Comparison of ENCODE assay signal across 11 cellular contexts in the genomic region with DNA sequence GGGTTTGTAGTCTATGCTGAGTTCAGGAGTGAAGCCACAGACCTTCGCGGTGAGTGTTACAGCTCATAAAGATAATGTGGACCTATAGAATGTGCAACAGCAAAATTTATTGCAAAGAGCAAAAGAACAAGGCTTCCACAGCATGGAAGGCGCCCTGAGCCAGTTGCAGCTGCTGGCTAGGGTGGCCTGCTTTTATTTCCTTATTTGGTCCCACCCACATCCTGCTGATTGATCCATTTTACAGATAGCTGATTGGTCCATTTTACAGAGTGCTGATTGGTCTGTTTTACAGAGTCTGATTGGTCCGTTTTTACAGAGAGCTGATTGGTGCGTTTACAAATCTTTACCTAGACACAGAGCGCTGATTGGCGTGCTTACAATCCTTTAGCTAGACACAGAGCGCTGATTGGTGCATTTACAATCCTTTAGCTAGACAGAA. TPM values are rescaled to one million over a fixed set of nuclear protein-coding genes. Genes with fewer than 3 reads are reported as not detected.
DNase-seq lines count a peak whose midpoint lies in the region; ATAC-seq, FAIRE-seq and TF ChIP-seq lines count a peak whose summit lies in the region.
"Had no signal": no experiment of that assay in that cellular context is flagged by ENCODE, and none has a peak within 500 bp of the region (broad histone marks: within the 10 kb centered on the region; RNA-seq: fewer than 3 reads in every experiment).

No MANE protein-coding gene starts in this region.

- H3K36me3 ChIP-seq in A673 (ENCODE audit: insufficient read depth, low read length, poor library complexity, severe bottlenecking) (peaks cover under 1% of the 10 kb centered on the region), OCI-LY7 (ENCODE audit: insufficient read depth, low read length) (peaks cover 46% of the 10 kb centered on the region), endothelial cell of umbilical vein (ENCODE audit: control insufficient read depth in 2 of 2, extremely low read depth in 1 of 2, insufficient read depth in 2 of 2, low read length in 2 of 2) (peaks cover 0 to 2% of the 10 kb centered on the region in 2 experiments), aorta (ENCODE audit: control insufficient read depth in 1 of 2, insufficient read depth in 2 of 2, low read length in 1 of 2) (no peaks in the 10 kb centered on the region), MG63 (peaks cover 9% of the 10 kb centered on the region)

- no peaks in the 10 kb centered on the region for H3K9me1 ChIP-seq in endothelial cell of umbilical vein (replicated peaks; ENCODE audit: control insufficient read depth, extremely low read depth, insufficient read depth, low read length)

- peak; percentile 31 for FAIRE-seq in endothelial cell of umbilical vein (lab: Jason Lieb, UNC)

- H3K4me2 ChIP-seq in OCI-LY7 (ENCODE audit: low read length) (no peak overlapping the region), endothelial cell of umbilical vein (ENCODE audit: insufficient read depth, low read length) (no peak overlapping the region)

- intact Hi-C loops in A673 (cut with micrococcal nuclease; ENCODE audit: unreplicated experiment) (no loop called here), OCI-LY7 (cut with micrococcal nuclease; ENCODE audit: unreplicated experiment) (loop anchor here (10.0 kb wide), 1 partner anchor 166 kb away; a partner anchor contains a TSS), endothelial cell of umbilical vein (cut with micrococcal nuclease) (no loop called here), aorta (cut with DNase I) (no loop called here)

- no peak overlapping the region for H3K9ac ChIP-seq in endothelial cell of umbilical vein (replicated peaks; ENCODE audit: extremely low read depth, insufficient read depth, low read length)

- H3K27ac ChIP-seq in A673 (ENCODE audit: low read depth, low read length, poor library complexity, severe bottlenecking), result no peak overlapping the region
- H3K27ac ChIP-seq in OCI-LY7 (ENCODE audit: low read depth, low read length, poor library complexity, severe bottlenecking), result peak overlapping the region; percentile 24
- H3K27ac ChIP-seq in endothelial cell of umbilical vein (ENCODE audit: insufficient read depth, low read depth, low read length), result no peak overlapping the region
- no peak overlapping the region for H3K27ac ChIP-seq in aorta (ENCODE audit: low read depth in 1 of 2, low read length in 2 of 2)
- H3K27ac ChIP-seq: ascending aorta had no signal

- TF ChIP-seq POLR2A in endothelial cell of umbilical vein (IDR thresholded peaks at IDR 0.05; ENCODE audit: low read depth, low read length), result no peak

- no peak for ATAC-seq in GM21576 (IDR thresholded peaks at IDR 0.05; ENCODE audit: unreplicated experiment)
- ATAC-seq in aorta (ENCODE audit: low FRiP score), result no peak

- TF ChIP-seq CTCF in A673 (conservative IDR thresholded peaks at IDR 0.05; ENCODE audit: low read depth, low read length) (no peak), OCI-LY7 (conservative IDR thresholded peaks at IDR 0.05; ENCODE audit: low read length) (no peak), endothelial cell of umbilical vein (IDR thresholded peaks at IDR 0.05; ENCODE audit: extremely low read depth in 1 of 2, insufficient read depth in 1 of 2, low read depth in 1 of 2, low read length in 2 of 2) (no peak)

- H3K79me2 ChIP-seq in OCI-LY7 (ENCODE audit: insufficient read depth, low read depth, low read length) (no peaks in the 10 kb centered on the region), endothelial cell of umbilical vein (ENCODE audit: control insufficient read depth, insufficient read depth, low read length) (no peaks in the 10 kb centered on the region)

- H2AFZ ChIP-seq in OCI-LY7 (ENCODE audit: low read length) (no peak overlapping the region), endothelial cell of umbilical vein (ENCODE audit: low read depth, low read length) (no peak overlapping the region)

- H3K4me3 ChIP-seq in A673 (ENCODE audit: low read depth, low read length, poor library complexity, severe bottlenecking) (no peak overlapping the region), OCI-LY7 (ENCODE audit: low read depth, low read length, poor library complexity, severe bottlenecking) (no peak overlapping the region), endothelial cell of umbilical vein (replicated peaks in 1 of 3; ENCODE audit: insufficient read depth in 1 of 3, low read depth in 1 of 3, low read length in 3 of 3) (no peak overlapping the region), aorta (ENCODE audit: low read length in 2 of 2) (no peak overlapping the region), MG63 (no peak overlapping the region)
- H3K4me3 ChIP-seq: ascending aorta had no signal

- DNase-seq in A673 (ENCODE audit: low spot score), result peak; percentile 36
- peak; percentile 59 for DNase-seq in DMS53 (lab: John Stamatoyannopoulos, UW)
- peak; percentile 48 for DNase-seq in OCI-LY7 (ENCODE audit: low spot score)
- no peak for DNase-seq in endothelial cell of umbilical vein (ENCODE audit: low read depth, low spot score)
- no peak for DNase-seq in DMS79 treated with DMSO at 0.1 percent for 48 hours (lab: John Stamatoyannopoulos, UW)
- DNase-seq in aorta, result no peak
- DNase-seq in MG63, result no peak
- DNase-seq: effector CD4-positive, alpha-beta T cell had no signal

- no TSS peak for BruUV-seq in A673 (replicated peaks; lab: Mats Ljungman, UMichigan)
- no TSS peak for BruUV-seq in OCI-LY7 (replicated peaks; lab: Mats Ljungman, UMichigan)
- no TSS peak for BruUV-seq in endothelial cell of umbilical vein (replicated peaks; lab: Mats Ljungman, UMichigan)

- no peaks in the 10 kb centered on the region for H3K9me3 ChIP-seq in A673 (ENCODE audit: low read depth, low read length, poor library complexity, severe bottlenecking)
- H3K9me3 ChIP-seq in OCI-LY7 (ENCODE audit: low read length), result 0 out of 2 replicates have a peak, but pooled peaks cover 8% of the 10 kb centered on the region
- H3K9me3 ChIP-seq in endothelial cell of umbilical vein (replicated peaks; ENCODE audit: control insufficient read depth, insufficient read depth, low read length), result no peaks in the 10 kb centered on the region
- H3K9me3 ChIP-seq in aorta (ENCODE audit: control insufficient read depth, low read length), result no peaks in the 10 kb centered on the region
- H3K9me3 ChIP-seq in MG63, result no peaks in the 10 kb centered on the region
- H3K9me3 ChIP-seq: ascending aorta had no signal

- CTCF ChIA-PET in A673 (lab: Charles Lee) (no interaction called here), OCI-LY7 (lab: Charles Lee; ENCODE audit: unreplicated experiment) (no interaction called here), endothelial cell of umbilical vein (lab: Charles Lee) (interaction anchor here (0.6 to 1.4 kb wide), 3 partner anchors 13 to 136 kb away, joined by 3 to 6 read pairs (median 5); a partner anchor contains a TSS)

- whole genome bisulfite sequencing in aorta, 2 donors, result 93 to 96% methylated on average over 8 of the region's 8 CpGs

- H3K9me2 ChIP-seq in OCI-LY7 (ENCODE audit: insufficient read depth, low read length), result no peaks in the 10 kb centered on the region

- H3K27me3 ChIP-seq in A673 (replicated peaks; ENCODE audit: insufficient read depth, low read depth, low read length, poor library complexity) (no peaks in the 10 kb centered on the region), endothelial cell of umbilical vein (ENCODE audit: control insufficient read depth in 2 of 2, insufficient read depth in 2 of 2, low read length in 2 of 2) (no peaks in the 10 kb centered on the region), aorta (ENCODE audit: control insufficient read depth in 1 of 2, insufficient read depth in 2 of 2, low read length in 1 of 2) (no peaks in the 10 kb centered on the region), MG63 (no peaks in the 10 kb centered on the region)
- H3K27me3 ChIP-seq: ascending aorta had no signal

- H4K20me1 ChIP-seq in OCI-LY7 (ENCODE audit: insufficient read depth, low read length) (no peaks in the 10 kb centered on the region), endothelial cell of umbilical vein (replicated peaks; ENCODE audit: control insufficient read depth, extremely low read depth, insufficient read depth, low read length) (no peaks in the 10 kb centered on the region)

- dilution Hi-C loops in endothelial cell of umbilical vein (cut with MboI; ENCODE audit: extremely low pct_ligation_motif_present, low sequenced_read_pairs), result no loop called here

- POLR2A ChIA-PET in A673 (lab: Charles Lee; ENCODE audit: low non-redundant PET) (no interaction called here), OCI-LY7 (lab: Charles Lee) (no interaction called here), endothelial cell of umbilical vein (lab: Charles Lee) (no interaction called here)

- H3K4me1 ChIP-seq in A673 (ENCODE audit: insufficient read depth, low read length, poor library complexity, severe bottlenecking), result no peaks in the 10 kb centered on the region
- peaks cover 19% of the 10 kb centered on the region for H3K4me1 ChIP-seq in OCI-LY7 (ENCODE audit: insufficient read depth, low read length, poor library complexity, severe bottlenecking)
- no peaks in the 10 kb centered on the region for H3K4me1 ChIP-seq in endothelial cell of umbilical vein (ENCODE audit: control insufficient read depth, extremely low read depth, insufficient read depth, low read length)
- no peaks in the 10 kb centered on the region for H3K4me1 ChIP-seq in aorta (ENCODE audit: control insufficient read depth in 1 of 2, insufficient read depth in 2 of 2, low read length in 2 of 2)
- H3K4me1 ChIP-seq: ascending aorta had no signal

RNA-seq across cellular contexts. Expression of a gene that starts 4.2 kb away (rescaled TPM):
- total RNA-seq in A673 (2021), result 0.75 and 0.85 TPM in 2 replicates
- not detected in 2 replicates for total RNA-seq in OCI-LY7 (2014; rRNA removed; shearing (Covaris generic))
- not detected in 2 replicates for total RNA-seq in OCI-LY7 (2022)
- total RNA-seq in endothelial cell of umbilical vein, result not detected in 2 replicates
- 0.32 TPM in 1 of 2 replicates, not detected in the other for polyA plus RNA-seq in endothelial cell of umbilical vein
- not detected in 2 replicates for polyA plus RNA-seq in endothelial cell of umbilical vein (2011; cell fraction: cytosol; rRNA removed)
- 0.77 and 0.84 TPM in 2 replicates for polyA plus RNA-seq in endothelial cell of umbilical vein (2011; cell fraction: nucleus; rRNA removed)
- not detected in 2 replicates for polyA plus RNA-seq in endothelial cell of umbilical vein (2012)
- polyA minus RNA-seq in endothelial cell of umbilical vein, result 2.5 TPM in 1 of 2 replicates, not detected in the other
- polyA minus RNA-seq in endothelial cell of umbilical vein (2011; cell fraction: cytosol; rRNA and poly(A)+ RNA removed), result not detected
- polyA minus RNA-seq in endothelial cell of umbilical vein (2011; cell fraction: nucleus; rRNA and poly(A)+ RNA removed), result not detected in 2 replicates
- 1 to 10 TPM; 1.7 to 3.6 TPM for total RNA-seq in aorta
- not detected for polyA plus RNA-seq in aorta
- not detected in 2 replicates for total RNA-seq in MG63 (2014; rRNA removed; shearing (Covaris generic); ENCODE audit: low replicate concordance)
- total RNA-seq: ascending aorta, mesenteric fat pad had no signal

RNA-seq across cellular contexts. Expression of a gene that starts 6.9 kb away (rescaled TPM):
- 9.1 and 14.6 TPM in 2 replicates for total RNA-seq in A673 (2021)
- 32.2 and 37.1 TPM in 2 replicates for total RNA-seq in OCI-LY7 (2014; rRNA removed; shearing (Covaris generic))
- total RNA-seq in OCI-LY7 (2022), result 51.3 and 56.3 TPM in 2 replicates
- total RNA-seq in endothelial cell of umbilical vein, result 31.4 and 33.6 TPM in 2 replicates
- 61.0 and 65.8 TPM in 2 replicates for polyA plus RNA-seq in endothelial cell of umbilical vein
- polyA plus RNA-seq in endothelial cell of umbilical vein (2011; cell fraction: cytosol; rRNA removed), result 29.4 and 45.5 TPM in 2 replicates
- 49.5 and 51.2 TPM in 2 replicates for polyA plus RNA-seq in endothelial cell of umbilical vein (2011; cell fraction: nucleus; rRNA removed)
- polyA plus RNA-seq in endothelial cell of umbilical vein (2012), result 17.4 and 40.2 TPM in 2 replicates
- 17.0 and 27.0 TPM in 2 replicates for polyA minus RNA-seq in endothelial cell of umbilical vein
- 1.5 TPM for polyA minus RNA-seq in endothelial cell of umbilical vein (2011; cell fraction: cytosol; rRNA and poly(A)+ RNA removed)
- 6.0 and 9.6 TPM in 2 replicates for polyA minus RNA-seq in endothelial cell of umbilical vein (2011; cell fraction: nucleus; rRNA and poly(A)+ RNA removed)
- total RNA-seq in aorta, result 10 to 100 TPM; 28.1 to 33.3 TPM
- polyA plus RNA-seq in aorta, result 10 to 100 TPM; 19.3 to 67.2 TPM
- 34.4 and 41.2 TPM in 2 replicates for total RNA-seq in MG63 (2014; rRNA removed; shearing (Covaris generic); ENCODE audit: low replicate concordance)

RNA-seq across cellular contexts. Expression of a gene that starts 20.1 kb away (rescaled TPM):
- total RNA-seq in A673 (2021) (167 and 179 TPM in 2 replicates), OCI-LY7 (2022) (214 and 244 TPM in 2 replicates), endothelial cell of umbilical vein (131 and 139 TPM in 2 replicates), aorta (10 to 100 TPM; 40.5 to 47.2 TPM)
- 315 and 328 TPM in 2 replicates for total RNA-seq in OCI-LY7 (2014; rRNA removed; shearing (Covaris generic))
- polyA plus RNA-seq in endothelial cell of umbilical vein (84.6 and 109 TPM in 2 replicates), aorta (10 to 100 TPM; 26.7 to 49.1 TPM)
- polyA plus RNA-seq in endothelial cell of umbilical vein (2011; cell fraction: cytosol; rRNA removed), result 94.6 and 112 TPM in 2 replicates
- 126 and 180 TPM in 2 replicates for polyA plus RNA-seq in endothelial cell of umbilical vein (2011; cell fraction: nucleus; rRNA removed)
- polyA plus RNA-seq in endothelial cell of umbilical vein (2012), result 81.0 and 91.1 TPM in 2 replicates
- 192 and 213 TPM in 2 replicates for polyA minus RNA-seq in endothelial cell of umbilical vein
- 179 TPM for polyA minus RNA-seq in endothelial cell of umbilical vein (2011; cell fraction: cytosol; rRNA and poly(A)+ RNA removed)
- 73.6 and 91.5 TPM in 2 replicates for polyA minus RNA-seq in endothelial cell of umbilical vein (2011; cell fraction: nucleus; rRNA and poly(A)+ RNA removed)
- 66.4 and 68.4 TPM in 2 replicates for total RNA-seq in MG63 (2014; rRNA removed; shearing (Covaris generic); ENCODE audit: low replicate concordance)

RNA-seq across cellular contexts. Expression of a gene that starts 20.8 kb away (rescaled TPM):
- total RNA-seq in A673 (2021) (17.1 and 20.8 TPM in 2 replicates), OCI-LY7 (2022) (52.1 and 54.8 TPM in 2 replicates), endothelial cell of umbilical vein (7.7 and 9.1 TPM in 2 replicates), aorta (1 to 10 TPM; 4.2 to 6.1 TPM)
- total RNA-seq in OCI-LY7 (2014; rRNA removed; shearing (Covaris generic)), result 3.3 and 5.0 TPM in 2 replicates
- polyA plus RNA-seq in endothelial cell of umbilical vein (5.2 and 5.3 TPM in 2 replicates), aorta (1 to 10 TPM in 1 of 2 donors, under 1 TPM in 1; 0.88 to 3.2 TPM)
- 3.5 and 3.9 TPM in 2 replicates for polyA plus RNA-seq in endothelial cell of umbilical vein (2011; cell fraction: cytosol; rRNA removed)
- 5.9 and 7.6 TPM in 2 replicates for polyA plus RNA-seq in endothelial cell of umbilical vein (2011; cell fraction: nucleus; rRNA removed)
- polyA plus RNA-seq in endothelial cell of umbilical vein (2012), result 3.6 and 4.4 TPM in 2 replicates
- 1.4 and 4.1 TPM in 2 replicates for polyA minus RNA-seq in endothelial cell of umbilical vein
- 7.4 TPM for polyA minus RNA-seq in endothelial cell of umbilical vein (2011; cell fraction: cytosol; rRNA and poly(A)+ RNA removed)
- 1.7 and 1.8 TPM in 2 replicates for polyA minus RNA-seq in endothelial cell of umbilical vein (2011; cell fraction: nucleus; rRNA and poly(A)+ RNA removed)
- total RNA-seq in MG63 (2014; rRNA removed; shearing (Covaris generic); ENCODE audit: low replicate concordance), result 0.95 and 3.6 TPM in 2 replicates

RNA-seq across cellular contexts. Expression of a gene that starts 27.9 kb away (rescaled TPM):
- total RNA-seq in A673 (2021) (105 and 113 TPM in 2 replicates), OCI-LY7 (2022) (87.9 and 90.8 TPM in 2 replicates), endothelial cell of umbilical vein (147 and 152 TPM in 2 replicates), aorta (100 to 1,000 TPM in 1 of 2 donors, 10 to 100 TPM in 1; 85.7 to 102 TPM)
- total RNA-seq in OCI-LY7 (2014; rRNA removed; shearing (Covaris generic)), result 76.1 and 81.6 TPM in 2 replicates
- polyA plus RNA-seq in endothelial cell of umbilical vein (118 and 124 TPM in 2 replicates), aorta (100 to 1,000 TPM in 1 of 2 donors, 10 to 100 TPM in 1; 60.0 to 120 TPM)
- 80.4 and 91.9 TPM in 2 replicates for polyA plus RNA-seq in endothelial cell of umbilical vein (2011; cell fraction: cytosol; rRNA removed)
- 123 and 143 TPM in 2 replicates for polyA plus RNA-seq in endothelial cell of umbilical vein (2011; cell fraction: nucleus; rRNA removed)
- 86.6 and 112 TPM in 2 replicates for polyA plus RNA-seq in endothelial cell of umbilical vein (2012)
- polyA minus RNA-seq in endothelial cell of umbilical vein, result 78.4 and 83.3 TPM in 2 replicates
- 43.2 TPM for polyA minus RNA-seq in endothelial cell of umbilical vein (2011; cell fraction: cytosol; rRNA and poly(A)+ RNA removed)
- 57.4 and 84.2 TPM in 2 replicates for polyA minus RNA-seq in endothelial cell of umbilical vein (2011; cell fraction: nucleus; rRNA and poly(A)+ RNA removed)
- 63.2 and 140 TPM in 2 replicates for total RNA-seq in MG63 (2014; rRNA removed; shearing (Covaris generic); ENCODE audit: low replicate concordance)

Comparison
In these comparisons a context has a peak if more than half of its experiments do, and no peak if none do; other contexts are left out.
1. DNase-seq: peak in A673 (single experiment), DMS53 (single experiment) and OCI-LY7 (single experiment); none in endothelial cell of umbilical vein (single experiment), DMS79 treated with DMSO at 0.1 percent for 48 hours (single experiment), aorta (0 of 2) and MG63 (single experiment).